27 cellular contexts compared by ENCODE assay signal in the genomic region with DNA sequence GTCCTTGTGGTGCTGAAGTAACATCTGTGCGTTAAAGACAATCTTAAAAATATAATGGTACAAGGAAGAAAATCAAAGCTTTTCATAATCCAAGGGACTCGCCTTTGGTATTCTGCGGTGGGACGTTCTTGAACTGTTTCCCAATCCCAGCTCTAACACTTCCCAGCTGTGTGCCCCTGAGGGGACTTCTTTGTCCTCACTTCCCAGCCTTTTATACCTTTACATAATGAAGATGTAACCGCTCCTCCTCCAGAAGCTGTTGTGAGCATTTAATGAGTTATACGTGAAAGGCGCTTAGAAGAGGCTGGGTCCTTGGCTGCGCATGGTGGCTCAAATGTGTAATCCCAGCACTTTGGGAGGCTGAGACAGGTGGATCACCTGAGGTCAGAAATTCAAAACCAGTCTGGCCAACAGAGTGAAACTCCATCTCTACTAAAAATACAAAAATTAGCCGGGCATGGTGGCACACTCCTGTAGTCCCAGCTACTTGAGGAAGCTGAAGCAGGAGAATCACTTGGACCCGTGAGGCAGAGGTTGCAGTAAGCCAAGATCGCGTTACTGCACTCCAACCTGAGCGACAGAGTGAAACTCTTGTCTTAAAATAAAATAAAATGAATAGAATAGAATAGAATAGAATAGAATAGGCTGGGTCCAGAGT. TPM values are rescaled to one million over a fixed set of nuclear protein-coding genes. Genes with fewer than 3 reads are reported as not detected.
A peak's percentile ranks its signal among the peaks of the same experiment; 100 is the strongest.
DNase-seq lines count a peak whose midpoint lies in the region; ATAC-seq and TF ChIP-seq lines count a peak whose summit lies in the region.
"Had no signal": no experiment of that assay in that cellular context is flagged by ENCODE, and none has a peak within 500 bp of the region (broad histone marks: within the 10 kb centered on the region; RNA-seq: fewer than 3 reads in every experiment).

No MANE protein-coding gene starts in this region.

- H3K36me3 Mint-ChIP-seq in activated T-cell treated with anti-CD3 and anti-CD28 coated beads, Interleukin-2, amount 50 U/mL, for 24 hours (ENCODE audit: low read depth), result peaks cover 70% of the 10 kb centered on the region

- H3K27me3 Mint-ChIP-seq in activated T-cell treated with anti-CD3 and anti-CD28 coated beads, Interleukin-2, amount 50 U/mL, for 24 hours, result no peaks in the 10 kb centered on the region
- H3K27me3 Mint-ChIP-seq: activated B cell treated with CpG ODN at 0.5 μM for 24 hours had no signal

- H3K4me3 ChIP-seq in H7 (ENCODE audit: insufficient read depth, low read depth, low read length), result no peak overlapping the region
- H3K4me3 ChIP-seq in effector memory CD4-positive, alpha-beta T cell (ENCODE audit: insufficient read depth, low read depth, low read length, poor library complexity, severe bottlenecking), result no peak overlapping the region
- no peak overlapping the region for H3K4me3 ChIP-seq in neutrophil (ENCODE audit: low read depth in 1 of 2, low read length in 1 of 2)
- H3K4me3 ChIP-seq: heart left ventricle, thoracic aorta had no signal

- peak overlapping the region; percentile 90 for H3K27ac Mint-ChIP-seq in activated T-cell treated with anti-CD3 and anti-CD28 coated beads, Interleukin-2, amount 50 U/mL, for 24 hours

- no peak for ATAC-seq in SK-N-SH treated with all-trans-retinoic acid at 6 μM for 48 hours
- ATAC-seq: HCT116, HepG2 had no signal

- peaks cover 95% of the 10 kb centered on the region for H3K4me1 Mint-ChIP-seq in activated T-cell treated with anti-CD3 and anti-CD28 coated beads, Interleukin-2, amount 50 U/mL, for 24 hours (ENCODE audit: low read depth)

- H3K27ac ChIP-seq in effector memory CD4-positive, alpha-beta T cell (ENCODE audit: insufficient read depth, low read length, poor library complexity, severe bottlenecking), result peak overlapping the region; percentile 26
- peak overlapping the region; percentile 96 for H3K27ac ChIP-seq in neutrophil
- H3K27ac ChIP-seq: thoracic aorta had no signal

- no peak for TF ChIP-seq CTCF in neutrophil (IDR thresholded peaks at IDR 0.05)

- no peak overlapping the region for H3K4me3 Mint-ChIP-seq in activated T-cell treated with anti-CD3 and anti-CD28 coated beads, Interleukin-2, amount 50 U/mL, for 24 hours
- H3K4me3 Mint-ChIP-seq: activated B cell treated with CpG ODN at 0.5 μM for 24 hours had no signal

- no peaks in the 10 kb centered on the region for H3K9me3 ChIP-seq in effector memory CD4-positive, alpha-beta T cell (ENCODE audit: control insufficient read depth, low read length)
- H3K9me3 ChIP-seq in neutrophil, result no peaks in the 10 kb centered on the region
- H3K9me3 ChIP-seq: BE2C, heart left ventricle, thoracic aorta had no signal

- no peaks in the 10 kb centered on the region for H3K9me3 Mint-ChIP-seq in activated T-cell treated with anti-CD3 and anti-CD28 coated beads, Interleukin-2, amount 50 U/mL, for 24 hours
- H3K9me3 Mint-ChIP-seq: activated B cell treated with CpG ODN at 0.5 μM for 24 hours had no signal

- no peak for DNase-seq in activated T-cell treated with anti-CD3 and anti-CD28 coated beads, Interleukin-2, amount 50 U/mL, for 24 hours
- DNase-seq in activated T-cell treated with anti-CD3 and anti-CD28 coated beads for 4 hours, result no peak
- peak; percentile 22 for DNase-seq in H7
- DNase-seq in effector memory CD4-positive, alpha-beta T cell, result no peak
- no peak for DNase-seq in effector CD4-positive, alpha-beta T cell
- DNase-seq in EL, result no peak
- DNase-seq: activated B cell treated with CpG ODN at 0.5 μM for 24 hours; BE2C; NCI-H2029; NCI-H345; NCI-H774; retina; small intestine; stimulated activated CD4-positive, alpha-beta T cell treated with anti-CD3 and anti-CD28 coated beads, Interleukin-1b, Interleukin-23, amount 100 ng/mL, for 48 hours; T1000 had no signal

- H3K27me3 ChIP-seq in H7 (ENCODE audit: control insufficient read depth, insufficient read depth, low read length) (no peaks in the 10 kb centered on the region), neutrophil (no peaks in the 10 kb centered on the region)
- H3K27me3 ChIP-seq in effector memory CD4-positive, alpha-beta T cell (replicated peaks; ENCODE audit: control insufficient read depth, insufficient read depth, low read length, poor library complexity, severe bottlenecking), result no peaks in the 10 kb centered on the region
- H3K27me3 ChIP-seq: BE2C, heart left ventricle had no signal

- H3K36me3 ChIP-seq in H7 (replicated peaks; ENCODE audit: control insufficient read depth, insufficient read depth, low read length), result no peaks in the 10 kb centered on the region
- H3K36me3 ChIP-seq in effector memory CD4-positive, alpha-beta T cell (ENCODE audit: control insufficient read depth, insufficient read depth, low read length), result peaks cover 17% of the 10 kb centered on the region
- H3K36me3 ChIP-seq in neutrophil, result peaks cover 45% of the 10 kb centered on the region
- H3K36me3 ChIP-seq: BE2C, thoracic aorta had no signal

- H3K4me1 ChIP-seq in effector memory CD4-positive, alpha-beta T cell (ENCODE audit: control insufficient read depth, insufficient read depth, low read length, poor library complexity, severe bottlenecking), result peaks cover 76% of the 10 kb centered on the region
- peaks cover 71 to 93% of the 10 kb centered on the region in 2 experiments for H3K4me1 ChIP-seq in neutrophil (ENCODE audit: control insufficient read depth in 1 of 2, insufficient read depth in 1 of 2, low read depth in 1 of 2, low read length in 1 of 2)
- H3K4me1 ChIP-seq: BE2C had no signal

TF ChIP-seq in SK-N-SH treated with all-trans-retinoic acid at 6 μM for 48 hours, 23 proteins besides CTCF, POLR2A, EP300 and RAD21:
- TF ChIP-seq, protein P1, sequence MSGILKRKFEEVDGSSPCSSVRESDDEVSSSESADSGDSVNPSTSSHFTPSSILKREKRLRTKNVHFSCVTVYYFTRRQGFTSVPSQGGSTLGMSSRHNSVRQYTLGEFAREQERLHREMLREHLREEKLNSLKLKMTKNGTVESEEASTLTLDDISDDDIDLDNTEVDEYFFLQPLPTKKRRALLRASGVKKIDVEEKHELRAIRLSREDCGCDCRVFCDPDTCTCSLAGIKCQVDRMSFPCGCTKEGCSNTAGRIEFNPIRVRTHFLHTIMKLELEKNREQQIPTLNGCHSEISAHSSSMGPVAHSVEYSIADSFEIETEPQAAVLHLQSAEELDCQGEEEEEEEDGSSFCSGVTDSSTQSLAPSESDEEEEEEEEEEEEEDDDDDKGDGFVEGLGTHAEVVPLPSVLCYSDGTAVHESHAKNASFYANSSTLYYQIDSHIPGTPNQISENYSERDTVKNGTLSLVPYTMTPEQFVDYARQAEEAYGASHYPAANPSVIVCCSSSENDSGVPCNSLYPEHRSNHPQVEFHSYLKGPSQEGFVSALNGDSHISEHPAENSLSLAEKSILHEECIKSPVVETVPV (CRISPR knock-in tag; IDR thresholded peaks at IDR 0.05), result no peak

RNA-seq across cellular contexts. Expression of a gene that starts 16.8 kb away (rescaled TPM):
- total RNA-seq in H7 (2014; rRNA removed; shearing (Covaris generic)), result 7.4 and 10.2 TPM in 2 replicates

RNA-seq across cellular contexts. Expression of a gene that starts 22.7 kb away (rescaled TPM):
- total RNA-seq in H7 (2014; rRNA removed; shearing (Covaris generic)), result not detected in 2 replicates
- total RNA-seq: A673; activated B cell treated with CpG ODN at 0.5 μM for 24 hours; activated CD8-positive, alpha-beta memory T cell treated with anti-CD3 and anti-CD28 coated beads for 36 hours; cerebellum; epithelial cell of proximal tubule; heart left ventricle; HepG2; LHCN-M2; osteocyte; thoracic aorta had no signal
